Comparison of ENCODE assay signal across 8 cellular contexts in genomic region chr11:75342966-75343870, GRCh38. TPM values are rescaled to one million over a fixed set of nuclear protein-coding genes. Genes with fewer than 3 reads are reported as not detected.
A peak's percentile ranks its signal among the peaks of the same experiment; 100 is the strongest.
DNase-seq lines count a peak whose midpoint lies in the region; ATAC-seq, FAIRE-seq and TF ChIP-seq lines count a peak whose summit lies in the region.

No MANE protein-coding gene starts in this region.

- peak overlapping the region; percentile 92 to 94 for H3K27ac Mint-ChIP-seq in natural killer cell

- H3K9me3 Mint-ChIP-seq in natural killer cell = no peaks in the 10 kb centered on the region

- H3K4me1 Mint-ChIP-seq in natural killer cell = peaks cover 84 to 100% of the 10 kb centered on the region in 2 donors

- no peak for FAIRE-seq in GM19239 (lab: Jason Lieb, UNC)

- no peaks in the 10 kb centered on the region for H3K36me3 Mint-ChIP-seq in natural killer cell

- no peaks in the 10 kb centered on the region for H3K27me3 Mint-ChIP-seq in natural killer cell (ENCODE audit: low read depth in 2 of 2)

- DNase-seq in DMS53 (lab: John Stamatoyannopoulos, UW) = peak; percentile 100
- DNase-seq in NCI-H2029 (lab: John Stamatoyannopoulos, UW) = peak; percentile 96
- DNase-seq in caudate nucleus (lab: John Stamatoyannopoulos, UW) = no peak
- no peak for DNase-seq in natural killer cell
- DNase-seq in germinal center (ENCODE audit: low spot score) = no peak
- DNase-seq in pons (ENCODE audit: low spot score) = no peak
- no peak for DNase-seq in HuH-7 (ENCODE audit: low spot score)
- DNase-seq in GM19239 (ENCODE audit: insufficient read length, low spot score) = no peak

- ATAC-seq in natural killer cell = no peak

- peak overlapping the region; percentile 67 for H3K27ac ChIP-seq in caudate nucleus (ENCODE audit: low read depth, low read length)

- no peak for TF ChIP-seq CTCF in natural killer cell (IDR thresholded peaks at IDR 0.05)

- intact Hi-C loops in natural killer cell (cut with micrococcal nuclease) = loop anchor here (5.0 kb wide), 1 partner anchor 39 kb away; no protein-coding TSS in a partner anchor

- peak overlapping the region; percentile 57 for H3K4me3 Mint-ChIP-seq in natural killer cell

RNA-seq across cellular contexts. Expression of gene ARRB1, which starts 8.2 kb away (rescaled TPM):
- total RNA-seq in natural killer cell = 100 to 1,000 TPM; 128 to 200 (median 174) TPM

RNA-seq across cellular contexts. Expression of gene RPS3, which starts 56.1 kb away (rescaled TPM):
- 1,000 to 10,000 TPM; 2,027 to 2,376 (median 2,290) TPM for total RNA-seq in natural killer cell

Comparison
In these comparisons a context has a peak if more than half of its experiments do, and no peak if none do; other contexts are left out.
1. DNase-seq: peak in DMS53 (single experiment) and NCI-H2029 (single experiment); none in caudate nucleus (0 of 61), natural killer cell (single experiment), germinal center (single experiment), pons (single experiment), HuH-7 (single experiment) and GM19239 (single experiment).